In genomic region chr4:112966701-112967100, GRCh38 we compare ENCODE assay signal across 30 cellular contexts.
"Had no signal": no experiment of that assay in that cellular context is flagged by ENCODE, and none has a peak within 500 bp of the region (broad histone marks: within the 10 kb centered on the region; RNA-seq: fewer than 3 reads in every experiment).

No MANE protein-coding gene starts in this region.

- H3K27ac Mint-ChIP-seq: naive thymus-derived CD4-positive, alpha-beta T cell; natural killer cell treated with Interleukin-12 subunit alpha and Interleukin-12 subunit beta and Interleukin-15 and Interleukin-18, amount 100 ng/mL, for 72 hours; progenitor cell of endocrine pancreas; stimulated activated naive B cell treated with anti-CD40 and anti-IgM and Interleukin-4, amounts not matched to agents 10 μg/mL and 1 μg/mL and 100 μg/mL, for 72 hours had no signal

- H3K9me3 Mint-ChIP-seq: stimulated activated naive B cell treated with anti-CD40 and anti-IgM and Interleukin-4, amounts not matched to agents 10 μg/mL and 1 μg/mL and 100 μg/mL, for 72 hours had no signal

- ATAC-seq: left cardiac atrium; left lobe of liver; lower lobe of right lung; mucosa of descending colon; naive thymus-derived CD4-positive, alpha-beta T cell; natural killer cell treated with Interleukin-12 subunit alpha and Interleukin-12 subunit beta and Interleukin-15 and Interleukin-18, amount 100 ng/mL, for 72 hours; right cardiac atrium; sciatic nerve; stimulated activated naive B cell treated with anti-CD40 and anti-IgM and Interleukin-4, amounts not matched to agents 10 μg/mL and 1 μg/mL and 100 μg/mL, for 72 hours; stimulated activated naive CD8-positive, alpha-beta T cell treated with anti-CD3 and anti-CD28 coated beads, Interleukin-15, Interleukin-2, amounts not matched to agents 100 U/mL and 50 U/mL, for 24 hours had no signal

- H3K27ac ChIP-seq: lower lobe of right lung, ovary, skin epidermis, stomach, testis, thyroid gland, transverse colon, upper lobe of left lung, vagina had no signal

- H3K4me3 Mint-ChIP-seq: naive thymus-derived CD4-positive, alpha-beta T cell; natural killer cell treated with Interleukin-12 subunit alpha and Interleukin-12 subunit beta and Interleukin-15 and Interleukin-18, amount 100 ng/mL, for 72 hours; neural crest cell; stimulated activated naive B cell treated with anti-CD40 and anti-IgM and Interleukin-4, amounts not matched to agents 10 μg/mL and 1 μg/mL and 100 μg/mL, for 72 hours had no signal

- H3K4me1 ChIP-seq: lower lobe of right lung, stomach, testis, thyroid gland, transverse colon, upper lobe of left lung, vagina had no signal

- H3K4me1 Mint-ChIP-seq: naive thymus-derived CD4-positive, alpha-beta T cell; stimulated activated naive B cell treated with anti-CD40 and anti-IgM and Interleukin-4, amounts not matched to agents 10 μg/mL and 1 μg/mL and 100 μg/mL, for 72 hours had no signal

- H3K27me3 ChIP-seq: ovary, stomach, testis, thyroid gland, transverse colon, upper lobe of left lung, vagina had no signal

- DNase-seq: hippocampal formation; kidney glomerular epithelial cell; left cardiac atrium; lower lobe of right lung; mammary epithelial cell; mesenchymal stem cell; midbrain; mucosa of descending colon; naive thymus-derived CD4-positive, alpha-beta T cell; ovary; retina; right cardiac atrium; stimulated activated CD4-positive, alpha-beta T cell treated with anti-CD3 and anti-CD28 coated beads, Interleukin-12 subunit alpha, Interleukin-12 subunit beta, amount 100 ng/mL, for 4 hours; stimulated activated CD4-positive, alpha-beta T cell treated with anti-CD3 and anti-CD28 coated beads, Interleukin-15, amount 100 ng/mL, for 24 hours; stimulated activated CD4-positive, alpha-beta T cell treated with anti-CD3 and anti-CD28 coated beads, Interleukin-2, amount 100 ng/mL, for 24 hours; stimulated activated CD4-positive, alpha-beta T cell treated with anti-CD3 and anti-CD28 coated beads, Interleukin-4, amount 100 ng/mL, for 1 hour; stimulated activated naive B cell treated with anti-CD40 and anti-IgM and Interleukin-4, amounts not matched to agents 10 μg/mL and 1 μg/mL and 100 μg/mL, for 72 hours; stimulated activated naive CD8-positive, alpha-beta T cell treated with anti-CD3 and anti-CD28 coated beads, Interleukin-15, Interleukin-2, amounts not matched to agents 100 U/mL and 50 U/mL, for 24 hours; stomach; testis; thyroid gland; transverse colon; upper lobe of left lung had no signal

- H3K9me3 ChIP-seq: ovary, testis, thyroid gland, transverse colon, vagina had no signal

- H3K4me3 ChIP-seq: lower lobe of right lung, mucosa of descending colon, ovary, skin epidermis, stomach, testis, thyroid gland, transverse colon, upper lobe of left lung, vagina had no signal

- H3K36me3 Mint-ChIP-seq: stimulated activated naive B cell treated with anti-CD40 and anti-IgM and Interleukin-4, amounts not matched to agents 10 μg/mL and 1 μg/mL and 100 μg/mL, for 72 hours had no signal

- H3K27me3 Mint-ChIP-seq: natural killer cell treated with Interleukin-12 subunit alpha and Interleukin-12 subunit beta and Interleukin-15 and Interleukin-18, amount 100 ng/mL, for 72 hours; progenitor cell of endocrine pancreas had no signal

- H3K36me3 ChIP-seq: lower lobe of right lung, ovary, stomach, thyroid gland, transverse colon, upper lobe of left lung, vagina had no signal
